In the genomic region with DNA sequence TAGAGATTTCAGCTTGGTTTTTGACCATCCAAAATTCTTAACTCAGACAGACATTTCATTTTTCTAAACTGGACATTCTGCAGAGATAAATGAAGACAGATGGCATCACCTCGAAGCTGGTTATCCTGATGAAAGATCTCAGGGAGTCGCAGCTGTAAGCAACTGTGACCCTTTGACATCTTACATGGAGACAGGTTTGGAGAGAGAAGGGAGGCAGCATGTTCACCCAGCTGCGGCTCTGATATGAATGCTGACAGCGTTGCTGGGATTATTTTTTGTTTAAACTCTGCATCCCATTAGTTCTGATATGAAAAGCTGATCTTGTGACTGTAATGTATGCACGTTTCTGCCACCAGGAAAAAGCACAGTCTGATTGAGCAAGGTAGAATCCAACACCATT, we compare ENCODE assay signal across 17 cellular contexts.
"Had no signal": no experiment of that assay in that cellular context is flagged by ENCODE, and none has a peak within 500 bp of the region (broad histone marks: within the 10 kb centered on the region; RNA-seq: fewer than 3 reads in every experiment).

No MANE protein-coding gene starts in this region.

- H3K4me3 Mint-ChIP-seq: memory B cell; mesothelial cell of epicardium; nephron progenitor cell; stimulated activated memory B cell treated with anti-CD40 and anti-IgM and Interleukin-4, amounts not matched to agents 10 μg/mL and 1 μg/mL and 100 μg/mL, for 72 hours; stimulated activated naive CD8-positive, alpha-beta T cell treated with anti-CD3 and anti-CD28 coated beads, Interleukin-15, Interleukin-2, amounts not matched to agents 100 ng/mL and 50 ng/mL, for 24 hours had no signal

- H3K9me3 ChIP-seq: colonic mucosa, left lung, lower lobe of right lung, ovary, tibial artery, upper lobe of left lung, uterus had no signal

- H3K27ac ChIP-seq: colonic mucosa, heart right ventricle, left lung, lower lobe of right lung, ovary, tibial artery, upper lobe of left lung, uterus had no signal

- H3K4me1 Mint-ChIP-seq: memory B cell; stimulated activated memory B cell treated with anti-CD40 and anti-IgM and Interleukin-4, amounts not matched to agents 10 μg/mL and 1 μg/mL and 100 μg/mL, for 72 hours had no signal

- DNase-seq: colonic mucosa; heart right ventricle; islet precursor cell; left lung; lower lobe of right lung; nephron progenitor cell; nucleus accumbens; ovary; right cardiac atrium; stimulated activated CD4-positive, alpha-beta T cell treated with anti-CD3 and anti-CD28 coated beads, Interleukin-4, amount 100 ng/mL, for 1 hour; tibial artery; upper lobe of left lung; uterus had no signal

- H3K36me3 ChIP-seq: colonic mucosa, heart right ventricle, left lung, lower lobe of right lung, ovary, tibial artery, upper lobe of left lung, uterus had no signal

- H3K4me3 ChIP-seq: colonic mucosa, heart right ventricle, left lung, lower lobe of right lung, ovary, tibial artery, upper lobe of left lung, uterus had no signal

- H3K27me3 ChIP-seq: colonic mucosa, heart right ventricle, left lung, ovary, tibial artery, upper lobe of left lung, uterus had no signal

- H3K27ac Mint-ChIP-seq: memory B cell; mesothelial cell of epicardium; nephron progenitor cell; stimulated activated memory B cell treated with anti-CD40 and anti-IgM and Interleukin-4, amounts not matched to agents 10 μg/mL and 1 μg/mL and 100 μg/mL, for 72 hours; stimulated activated naive CD8-positive, alpha-beta T cell treated with anti-CD3 and anti-CD28 coated beads, Interleukin-15, Interleukin-2, amounts not matched to agents 100 ng/mL and 50 ng/mL, for 24 hours had no signal

- H3K27me3 Mint-ChIP-seq: memory B cell; stimulated activated memory B cell treated with anti-CD40 and anti-IgM and Interleukin-4, amounts not matched to agents 10 μg/mL and 1 μg/mL and 100 μg/mL, for 72 hours; stimulated activated naive CD8-positive, alpha-beta T cell treated with anti-CD3 and anti-CD28 coated beads, Interleukin-15, Interleukin-2, amounts not matched to agents 100 ng/mL and 50 ng/mL, for 24 hours had no signal

- H3K36me3 Mint-ChIP-seq: memory B cell; mesothelial cell of epicardium; stimulated activated memory B cell treated with anti-CD40 and anti-IgM and Interleukin-4, amounts not matched to agents 10 μg/mL and 1 μg/mL and 100 μg/mL, for 72 hours had no signal

- H3K4me1 ChIP-seq: colonic mucosa, left lung, lower lobe of right lung, tibial artery, upper lobe of left lung, uterus had no signal

- ATAC-seq: heart right ventricle; left lung; lower lobe of right lung; right cardiac atrium; stimulated activated memory B cell treated with anti-CD40 and anti-IgM and Interleukin-4, amounts not matched to agents 10 μg/mL and 1 μg/mL and 100 μg/mL, for 72 hours had no signal
